8 cellular contexts compared by ENCODE assay signal in the genomic region with DNA sequence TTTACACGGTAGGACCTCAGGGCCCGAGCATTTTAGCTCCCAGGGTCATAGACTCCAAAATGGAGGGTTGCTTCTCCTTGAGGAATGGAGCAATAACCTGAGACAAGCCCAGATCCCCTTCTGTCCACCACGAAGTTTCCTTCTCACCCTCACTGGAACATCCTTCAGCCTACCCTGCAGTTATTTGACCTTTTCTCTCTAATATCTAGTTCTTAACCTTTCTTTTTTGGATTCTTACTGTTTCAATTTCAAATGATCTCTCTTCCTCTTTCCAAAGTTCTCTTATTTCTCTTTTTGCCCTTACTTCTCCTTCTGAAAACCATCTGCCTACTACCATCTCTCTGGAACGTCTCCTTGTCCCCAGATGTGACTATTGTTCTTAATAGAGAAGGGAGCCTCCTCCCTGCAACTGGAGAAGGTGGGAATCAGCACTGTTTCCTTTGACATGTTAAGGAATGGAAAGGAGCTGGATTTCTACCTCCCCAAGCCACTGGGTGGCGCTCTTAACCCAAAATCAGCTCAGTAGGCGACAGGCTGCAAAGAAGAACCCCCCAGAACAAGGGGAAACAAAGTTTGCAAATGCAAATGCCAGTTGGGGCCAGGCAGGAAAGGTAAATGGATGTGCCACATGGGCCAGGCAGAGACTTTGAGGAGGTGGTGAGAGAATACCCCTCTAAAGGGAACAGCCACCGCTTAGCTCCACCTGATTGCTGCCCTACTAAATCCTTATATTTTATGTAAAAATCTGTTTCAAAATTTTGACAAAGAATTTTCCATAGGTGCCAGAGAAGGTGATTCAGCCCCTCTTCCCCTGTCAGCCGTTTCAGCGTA. TPM values are rescaled to one million over a fixed set of nuclear protein-coding genes. Genes with fewer than 3 reads are reported as not detected.
DNase-seq lines count a peak whose midpoint lies in the region; ATAC-seq and TF ChIP-seq lines count a peak whose summit lies in the region.

No MANE protein-coding gene starts in this region.

- H3K36me3 ChIP-seq in Peyer's patch = peaks cover 0 to 44% (median 0%) of the 10 kb centered on the region in 3 donors

- peaks cover 71% of the 10 kb centered on the region for H3K36me3 Mint-ChIP-seq in activated T-helper 1 cell treated with anti-CD3 and anti-CD28 coated beads, Interleukin-12 subunit alpha, Interleukin-12 subunit beta, Interleukin-2, Interleukin-4 antibody, amounts not matched to agents 30 ng/mL and 10 ng/mL and 1 ng/mL, durations not matched to agents 14 hours and 24 hours and 36 hours (ENCODE audit: low read depth)

- DNase-seq in AG08396 (ENCODE audit: low spot score) (peak; percentile 36), Peyer's patch (peak in 1 of 3 donors; percentile 48), astrocyte of the spinal cord (ENCODE audit: low read depth, low spot score) (peak; percentile 3), left kidney (ENCODE audit: low read depth, low spot score) (peak; percentile 86)
- DNase-seq in stimulated activated naive CD4-positive, alpha-beta T cell (lab: John Stamatoyannopoulos, UW) = peak in 4 of 6 experiments; percentile 4 to 6 (median 6)
- no peak for DNase-seq in activated T-helper 1 cell treated with anti-CD3 and anti-CD28 coated beads, Interleukin-12 subunit alpha, Interleukin-12 subunit beta, Interleukin-2, Interleukin-4 antibody, amounts not matched to agents 30 ng/mL and 10 ng/mL and 1 ng/mL, durations not matched to agents 14 hours and 24 hours and 36 hours (ENCODE audit: low spot score)

- in situ Hi-C loops in astrocyte of the spinal cord (cut with HindIII; ENCODE audit: low sequenced_read_pairs) = no loop called here

- TF ChIP-seq POLR2A in Peyer's patch (IDR thresholded peaks at IDR 0.05) = no peak

- no peaks in the 10 kb centered on the region for H3K4me1 ChIP-seq in Peyer's patch

- no peak overlapping the region for H3K27ac Mint-ChIP-seq in activated T-helper 1 cell treated with anti-CD3 and anti-CD28 coated beads, Interleukin-12 subunit alpha, Interleukin-12 subunit beta, Interleukin-2, Interleukin-4 antibody, amounts not matched to agents 30 ng/mL and 10 ng/mL and 1 ng/mL, durations not matched to agents 14 hours and 24 hours and 36 hours

- ATAC-seq in HG03175 (IDR thresholded peaks at IDR 0.05; ENCODE audit: unreplicated experiment) = no peak

- H3K4me3 ChIP-seq in GM12875 (ENCODE audit: low read depth, low read length) (no peak overlapping the region), Peyer's patch (no peak overlapping the region), astrocyte of the spinal cord (ENCODE audit: low read depth, low read length) (no peak overlapping the region)

- H3K27ac ChIP-seq in Peyer's patch = no peak overlapping the region

- intact Hi-C loops in activated T-helper 1 cell treated with anti-CD3 and anti-CD28 coated beads, Interleukin-12 subunit alpha, Interleukin-12 subunit beta, Interleukin-2, Interleukin-4 antibody, amounts not matched to agents 30 ng/mL and 10 ng/mL and 1 ng/mL, durations not matched to agents 14 hours and 24 hours and 36 hours (cut with micrococcal nuclease) = loop anchor here (2.0 to 10.0 kb wide), 2 partner anchors 70 to 458 kb away; partner anchors contain the start of gene TESPA1

- no peaks in the 10 kb centered on the region for H3K27me3 ChIP-seq in Peyer's patch

- TF ChIP-seq CTCF in GM12875 (IDR thresholded peaks at IDR 0.05; ENCODE audit: borderline replicate concordance, insufficient read depth, low read depth, low read length) = peak; percentile 68
- peak in 4 of 6 experiments; percentile 10 to 32 (median 21) for TF ChIP-seq CTCF in Peyer's patch (IDR thresholded peaks at IDR 0.05)
- peak; percentile 59 for TF ChIP-seq CTCF in astrocyte of the spinal cord (IDR thresholded peaks at IDR 0.05; ENCODE audit: low read depth, low read length)

- H3K9me3 ChIP-seq in Peyer's patch = no peaks in the 10 kb centered on the region

- no peak overlapping the region for H3K4me3 Mint-ChIP-seq in activated T-helper 1 cell treated with anti-CD3 and anti-CD28 coated beads, Interleukin-12 subunit alpha, Interleukin-12 subunit beta, Interleukin-2, Interleukin-4 antibody, amounts not matched to agents 30 ng/mL and 10 ng/mL and 1 ng/mL, durations not matched to agents 14 hours and 24 hours and 36 hours

- H3K9me3 Mint-ChIP-seq in activated T-helper 1 cell treated with anti-CD3 and anti-CD28 coated beads, Interleukin-12 subunit alpha, Interleukin-12 subunit beta, Interleukin-2, Interleukin-4 antibody, amounts not matched to agents 30 ng/mL and 10 ng/mL and 1 ng/mL, durations not matched to agents 14 hours and 24 hours and 36 hours = no peaks in the 10 kb centered on the region

- no peaks in the 10 kb centered on the region for H3K27me3 Mint-ChIP-seq in activated T-helper 1 cell treated with anti-CD3 and anti-CD28 coated beads, Interleukin-12 subunit alpha, Interleukin-12 subunit beta, Interleukin-2, Interleukin-4 antibody, amounts not matched to agents 30 ng/mL and 10 ng/mL and 1 ng/mL, durations not matched to agents 14 hours and 24 hours and 36 hours (ENCODE audit: insufficient read depth)

- peaks cover 10% of the 10 kb centered on the region for H3K4me1 Mint-ChIP-seq in activated T-helper 1 cell treated with anti-CD3 and anti-CD28 coated beads, Interleukin-12 subunit alpha, Interleukin-12 subunit beta, Interleukin-2, Interleukin-4 antibody, amounts not matched to agents 30 ng/mL and 10 ng/mL and 1 ng/mL, durations not matched to agents 14 hours and 24 hours and 36 hours (ENCODE audit: low read depth)

RNA-seq across cellular contexts. Expression of gene PDE1B, which starts 22.4 kb away (rescaled TPM):
- 1 to 10 TPM in 3 of 4 donors, under 1 TPM in 1; 0.88 to 9.1 (median 2.9) TPM for total RNA-seq in Peyer's patch
- total RNA-seq in activated T-helper 1 cell treated with anti-CD3 and anti-CD28 coated beads, Interleukin-12 subunit alpha, Interleukin-12 subunit beta, Interleukin-2, Interleukin-4 antibody, amounts not matched to agents 30 ng/mL and 10 ng/mL and 1 ng/mL, durations not matched to agents 14 hours and 24 hours and 36 hours = 29.9 and 30.4 TPM in 2 replicates

RNA-seq across cellular contexts. Expression of gene NCKAP1L, which starts 29.5 kb away (rescaled TPM):
- 10 to 100 TPM in 2 of 4 donors, 1 to 10 TPM in 2; 7.4 to 33.8 (median 10.4) TPM for total RNA-seq in Peyer's patch
- total RNA-seq in activated T-helper 1 cell treated with anti-CD3 and anti-CD28 coated beads, Interleukin-12 subunit alpha, Interleukin-12 subunit beta, Interleukin-2, Interleukin-4 antibody, amounts not matched to agents 30 ng/mL and 10 ng/mL and 1 ng/mL, durations not matched to agents 14 hours and 24 hours and 36 hours = 105 TPM in 2 replicates

RNA-seq across cellular contexts. Expression of gene GTSF1, which starts 53.6 kb away (rescaled TPM):
- total RNA-seq in Peyer's patch = 1 to 10 TPM in 1 of 4 donors, not detected in 3; 1.8 TPM
- 3.9 and 4.4 TPM in 2 replicates for total RNA-seq in activated T-helper 1 cell treated with anti-CD3 and anti-CD28 coated beads, Interleukin-12 subunit alpha, Interleukin-12 subunit beta, Interleukin-2, Interleukin-4 antibody, amounts not matched to agents 30 ng/mL and 10 ng/mL and 1 ng/mL, durations not matched to agents 14 hours and 24 hours and 36 hours
